30 cellular contexts compared by ENCODE assay signal in genomic region chr12:78787576-78787975, GRCh38.
"Had no signal": no experiment of that assay in that cellular context is flagged by ENCODE, and none has a peak within 500 bp of the region (broad histone marks: within the 10 kb centered on the region; RNA-seq: fewer than 3 reads in every experiment).

No MANE protein-coding gene starts in this region.

- H3K4me2 ChIP-seq: SK-N-SH had no signal

- H3K4me3 ChIP-seq: adrenal gland, breast epithelium, Peyer's patch, SJCRH30 had no signal

- H3K27ac ChIP-seq: adrenal gland, breast epithelium, Peyer's patch, RWPE1, SJCRH30, VCaP had no signal

- DNase-seq: activated CD4-positive, alpha-beta memory T cell treated with anti-CD3 and anti-CD28 coated beads, Interleukin-2, amount 10 ng/mL, durations not matched to agents 7 days and 5 days; activated CD4-positive, alpha-beta T cell treated with anti-CD3 and anti-CD28 coated beads, Interleukin-2, amount 10 ng/mL, durations not matched to agents 7 days and 5 days; activated CD4-positive, CD25-positive, alpha-beta regulatory T cell; activated CD8-positive, alpha-beta memory T cell treated with anti-CD3 and anti-CD28 coated beads, Interleukin-2, amount 50 U/mL, for 4 hours; activated gamma-delta T cell treated with Interleukin-2 at 50 U/mL for 16 hours; activated naive CD4-positive, alpha-beta T cell treated with anti-CD3 and anti-CD28 coated beads, Interleukin-2, amount 10 ng/mL, durations not matched to agents 7 days and 5 days; activated naive CD8-positive, alpha-beta T cell treated with anti-CD3 and anti-CD28 coated beads for 36 hours; activated T-cell treated with anti-CD3 and anti-CD28 coated beads, Interleukin-2, amount 50 U/mL, for 72 hours; adrenal gland; anterior cingulate cortex; central memory CD4-positive, alpha-beta T cell; MM.1S; NCI-H1105; NCI-H1436; NCI-H1694 treated with DMSO at 0.1 percent for 48 hours; NCI-H2029 treated with DMSO at 0.1 percent for 48 hours; NCI-H446 treated with DMSO at 0.1 percent for 48 hours; NCI-H524 treated with DMSO at 0.1 percent for 48 hours; NCI-H774; NK-92 treated with Interleukin-12 subunit alpha and Interleukin-12 subunit beta, amount 100 ng/mL, for 24 hours; OCI-M1; Peyer's patch; Right ventricle myocardium superior; SJCRH30; SK-N-SH; T-helper 1 cell had no signal

- H3K36me3 Mint-ChIP-seq: activated naive CD4-positive, alpha-beta T cell treated with anti-CD3 and anti-CD28 coated beads, Interleukin-2, amount 10 ng/mL, durations not matched to agents 7 days and 5 days; activated naive CD8-positive, alpha-beta T cell treated with anti-CD3 and anti-CD28 coated beads for 36 hours had no signal

- H3K36me3 ChIP-seq: adrenal gland, breast epithelium, Peyer's patch, SJCRH30 had no signal

- H3K9me2 ChIP-seq: SK-N-SH had no signal

- H3K27me3 ChIP-seq: adrenal gland, breast epithelium, Peyer's patch, SJCRH30 had no signal

- H3K27ac Mint-ChIP-seq: activated CD4-positive, alpha-beta memory T cell treated with anti-CD3 and anti-CD28 coated beads, Interleukin-2, amount 10 ng/mL, durations not matched to agents 7 days and 5 days; activated CD4-positive, alpha-beta T cell treated with anti-CD3 and anti-CD28 coated beads, Interleukin-2, amount 10 ng/mL, durations not matched to agents 7 days and 5 days; activated naive CD4-positive, alpha-beta T cell treated with anti-CD3 and anti-CD28 coated beads, Interleukin-2, amount 10 ng/mL, durations not matched to agents 7 days and 5 days; activated naive CD8-positive, alpha-beta T cell treated with anti-CD3 and anti-CD28 coated beads for 36 hours; activated T-cell treated with anti-CD3 and anti-CD28 coated beads, Interleukin-2, amount 50 U/mL, for 72 hours; activated T-helper 2 cell treated with anti-CD3 and anti-CD28 coated beads, Interferon-gamma antibody, Interleukin-2, Interleukin-4, amounts not matched to agents 10 μg/mL and 5 μg/mL and 100 μg/mL, durations not matched to agents 14 hours and 24 hours and 36 hours had no signal

- H3K9me3 ChIP-seq: adrenal gland, breast epithelium, Peyer's patch, SJCRH30, SK-N-SH had no signal

- H3K4me1 ChIP-seq: adrenal gland, breast epithelium, Peyer's patch, SJCRH30 had no signal

- H3K9ac ChIP-seq: SK-N-SH had no signal

- H3K4me3 Mint-ChIP-seq: activated CD4-positive, alpha-beta memory T cell treated with anti-CD3 and anti-CD28 coated beads, Interleukin-2, amount 10 ng/mL, durations not matched to agents 7 days and 5 days; activated CD4-positive, alpha-beta T cell treated with anti-CD3 and anti-CD28 coated beads, Interleukin-2, amount 10 ng/mL, durations not matched to agents 7 days and 5 days; activated naive CD4-positive, alpha-beta T cell treated with anti-CD3 and anti-CD28 coated beads, Interleukin-2, amount 10 ng/mL, durations not matched to agents 7 days and 5 days; activated naive CD8-positive, alpha-beta T cell treated with anti-CD3 and anti-CD28 coated beads for 36 hours; activated T-cell treated with anti-CD3 and anti-CD28 coated beads, Interleukin-2, amount 50 U/mL, for 72 hours had no signal

- H3K27me3 Mint-ChIP-seq: activated CD4-positive, alpha-beta memory T cell treated with anti-CD3 and anti-CD28 coated beads, Interleukin-2, amount 10 ng/mL, durations not matched to agents 7 days and 5 days; activated CD4-positive, alpha-beta T cell treated with anti-CD3 and anti-CD28 coated beads, Interleukin-2, amount 10 ng/mL, durations not matched to agents 7 days and 5 days; activated naive CD4-positive, alpha-beta T cell treated with anti-CD3 and anti-CD28 coated beads, Interleukin-2, amount 10 ng/mL, durations not matched to agents 7 days and 5 days; activated naive CD8-positive, alpha-beta T cell treated with anti-CD3 and anti-CD28 coated beads for 36 hours had no signal

- H3K4me1 Mint-ChIP-seq: activated CD4-positive, alpha-beta memory T cell treated with anti-CD3 and anti-CD28 coated beads, Interleukin-2, amount 10 ng/mL, durations not matched to agents 7 days and 5 days; activated CD4-positive, alpha-beta T cell treated with anti-CD3 and anti-CD28 coated beads, Interleukin-2, amount 10 ng/mL, durations not matched to agents 7 days and 5 days; activated naive CD4-positive, alpha-beta T cell treated with anti-CD3 and anti-CD28 coated beads, Interleukin-2, amount 10 ng/mL, durations not matched to agents 7 days and 5 days; activated naive CD8-positive, alpha-beta T cell treated with anti-CD3 and anti-CD28 coated beads for 36 hours had no signal

- ATAC-seq: activated T-cell treated with anti-CD3 and anti-CD28 coated beads, Interleukin-2, amount 50 U/mL, for 72 hours had no signal
